10 cellular contexts compared by ENCODE assay signal in genomic region chr14:89165810-89166209, GRCh38.
DNase-seq lines count a peak whose midpoint lies in the region; ATAC-seq and TF ChIP-seq lines count a peak whose summit lies in the region.
"Had no signal": no experiment of that assay in that cellular context is flagged by ENCODE, and none has a peak within 500 bp of the region (broad histone marks: within the 10 kb centered on the region; RNA-seq: fewer than 3 reads in every experiment).

No MANE protein-coding gene starts in this region.

- no peak overlapping the region for H3K27ac Mint-ChIP-seq in activated CD4-positive, alpha-beta T cell treated with anti-CD3 and anti-CD28 coated beads, Interleukin-2, amount 10 ng/mL, durations not matched to agents 7 days and 5 days

- no peaks in the 10 kb centered on the region for H3K9me3 ChIP-seq in mucosa of rectum (ENCODE audit: control insufficient read depth in 2 of 2, low read length in 2 of 2)

- no peaks in the 10 kb centered on the region for H3K79me2 ChIP-seq in KMS-11 (ENCODE audit: insufficient read depth, low read depth)

- H3K4me3 Mint-ChIP-seq in activated CD4-positive, alpha-beta T cell treated with anti-CD3 and anti-CD28 coated beads, Interleukin-2, amount 10 ng/mL, durations not matched to agents 7 days and 5 days, result no peak overlapping the region

- no peaks in the 10 kb centered on the region for H3K27me3 ChIP-seq in KMS-11 (ENCODE audit: insufficient read depth, low read depth)
- H3K27me3 ChIP-seq in mucosa of rectum (ENCODE audit: control insufficient read depth in 2 of 2, insufficient read depth in 2 of 2, low read length in 2 of 2), result no peaks in the 10 kb centered on the region

- H3K4me1 ChIP-seq in KMS-11 (ENCODE audit: low read depth, poor library complexity, severe bottlenecking), result peaks cover 20% of the 10 kb centered on the region
- peaks cover 0 to 4% of the 10 kb centered on the region in 2 donors for H3K4me1 ChIP-seq in mucosa of rectum (ENCODE audit: control insufficient read depth in 2 of 2, insufficient read depth in 2 of 2, low read length in 2 of 2)

- no peaks in the 10 kb centered on the region for H4K20me1 ChIP-seq in KMS-11 (ENCODE audit: insufficient read depth)

- H3K9ac ChIP-seq in KMS-11, result peak overlapping the region; percentile 61; the same call in 1 of the 2 replicates
- no peak overlapping the region for H3K9ac ChIP-seq in mucosa of rectum (ENCODE audit: low read depth in 1 of 2, low read length in 2 of 2)

- no peaks in the 10 kb centered on the region for H3K36me3 ChIP-seq in KMS-11 (ENCODE audit: insufficient read depth)
- peaks cover 15 to 21% of the 10 kb centered on the region in 2 donors for H3K36me3 ChIP-seq in mucosa of rectum (ENCODE audit: control insufficient read depth in 2 of 2, insufficient read depth in 2 of 2, low read length in 2 of 2)

- peak overlapping the region; percentile 76 for H3K27ac ChIP-seq in KMS-11
- H3K27ac ChIP-seq in mucosa of rectum (ENCODE audit: low read depth in 2 of 2, low read length in 2 of 2), result peak overlapping the region in 1 of 2 donors; percentile 52

- H3K4me2 ChIP-seq in KMS-11, result peak overlapping the region; percentile 96

- H3K27me3 Mint-ChIP-seq in activated CD4-positive, alpha-beta T cell treated with anti-CD3 and anti-CD28 coated beads, Interleukin-2, amount 10 ng/mL, durations not matched to agents 7 days and 5 days, result no peaks in the 10 kb centered on the region

- CTCF ChIA-PET in activated CD4-positive, alpha-beta T cell treated with anti-CD3 and anti-CD28 coated beads, Interleukin-2, amount 10 ng/mL, durations not matched to agents 7 days and 5 days (lab: Charles Lee), result interaction anchor here (0.6 to 1.4 kb wide), 3 partner anchors 12 to 1110 kb away, joined by 3 to 4 read pairs (median 4); no protein-coding TSS in a partner anchor

- H2AFZ ChIP-seq in KMS-11 (ENCODE audit: low read depth), result peak overlapping the region; percentile 42; the same call in 1 of the 2 replicates

- no peak for TF ChIP-seq CTCF in GM12864 (IDR thresholded peaks at IDR 0.05; ENCODE audit: low read depth, low read length, missing control alignments)
- TF ChIP-seq CTCF in KMS-11 (conservative IDR thresholded peaks at IDR 0.05; ENCODE audit: low read depth, low read length), result no peak
- no peak for TF ChIP-seq CTCF in GM20000 (IDR thresholded peaks at IDR 0.05; ENCODE audit: extremely low read depth, missing control alignments)

- POLR2A ChIA-PET in activated CD4-positive, alpha-beta T cell treated with anti-CD3 and anti-CD28 coated beads, Interleukin-2, amount 10 ng/mL, durations not matched to agents 7 days and 5 days (lab: Charles Lee), result no interaction called here

- H3K36me3 Mint-ChIP-seq in activated CD4-positive, alpha-beta T cell treated with anti-CD3 and anti-CD28 coated beads, Interleukin-2, amount 10 ng/mL, durations not matched to agents 7 days and 5 days (ENCODE audit: low read depth), result peaks cover 35% of the 10 kb centered on the region

- H3K9me3 Mint-ChIP-seq in activated CD4-positive, alpha-beta T cell treated with anti-CD3 and anti-CD28 coated beads, Interleukin-2, amount 10 ng/mL, durations not matched to agents 7 days and 5 days, result peaks cover 6% of the 10 kb centered on the region

- peak; percentile 7 for ATAC-seq in GM21423 (IDR thresholded peaks at IDR 0.05; ENCODE audit: unreplicated experiment)

- H3K4me3 ChIP-seq in GM12864 (ENCODE audit: low read depth, low read length) (peak overlapping the region; percentile 15; the same call in 1 of the 2 replicates), KMS-11 (IDR thresholded peaks at IDR 0.05; ENCODE audit: insufficient read depth, low read depth, low read length) (no peak overlapping the region), mucosa of rectum (ENCODE audit: low read length in 2 of 2) (peak overlapping the region; percentile 6 to 56)

- H3K4me1 Mint-ChIP-seq in activated CD4-positive, alpha-beta T cell treated with anti-CD3 and anti-CD28 coated beads, Interleukin-2, amount 10 ng/mL, durations not matched to agents 7 days and 5 days, result peaks cover 14% of the 10 kb centered on the region

- DNase-seq in GM12864 (ENCODE audit: low read depth) (no peak), NCI-H82 treated with DMSO at 0.1 percent for 48 hours (lab: John Stamatoyannopoulos, UW; ENCODE audit: unreplicated experiment) (no peak), GM20000 (ENCODE audit: low spot score) (no peak)
- no peak for DNase-seq in effector CD8-positive, alpha-beta T cell (lab: John Stamatoyannopoulos, UW)
- no peak for DNase-seq in activated CD4-positive, alpha-beta T cell treated with anti-CD3 and anti-CD28 coated beads, Interleukin-2, amount 10 ng/mL, durations not matched to agents 7 days and 5 days
- DNase-seq: cerebellar nuclear complex, RPMI8226 had no signal
